16 cellular contexts compared by ENCODE assay signal in the genomic region with DNA sequence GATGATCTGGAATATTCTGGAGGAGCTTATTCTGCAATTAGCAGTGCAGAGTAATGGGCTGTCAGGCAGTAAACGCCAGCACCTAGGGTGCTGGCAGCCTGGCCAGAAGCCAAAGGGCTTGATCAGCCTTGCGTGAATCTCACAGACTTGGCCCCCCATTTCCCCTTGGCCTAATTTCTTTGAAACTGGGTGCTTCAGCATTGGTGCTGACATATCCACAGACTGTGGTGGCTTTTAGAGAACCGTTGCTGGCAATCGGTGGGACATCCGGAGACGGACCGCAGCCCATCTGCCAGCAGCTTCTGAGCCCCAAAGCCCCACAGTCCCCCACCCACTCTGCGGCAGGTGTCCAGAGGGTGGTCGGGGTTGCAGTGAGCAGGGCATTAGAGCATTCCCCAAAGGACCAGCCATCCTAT.
DNase-seq lines count a peak whose midpoint lies in the region; ATAC-seq and TF ChIP-seq lines count a peak whose summit lies in the region.
"Had no signal": no experiment of that assay in that cellular context is flagged by ENCODE, and none has a peak within 500 bp of the region (broad histone marks: within the 10 kb centered on the region; RNA-seq: fewer than 3 reads in every experiment).

No MANE protein-coding gene starts in this region.

- no peaks in the 10 kb centered on the region for H3K9me3 ChIP-seq in prostate gland
- H3K9me3 ChIP-seq in osteoblast (ENCODE audit: low read depth, low read length), result no peaks in the 10 kb centered on the region
- H3K9me3 ChIP-seq: tibial nerve had no signal

- no peaks in the 10 kb centered on the region for H4K20me1 ChIP-seq in osteoblast (ENCODE audit: insufficient read depth, low read length)

- H3K36me3 ChIP-seq in prostate gland (no peaks in the 10 kb centered on the region), osteoblast (ENCODE audit: insufficient read depth, low read length) (no peaks in the 10 kb centered on the region)

- H3K4me3 ChIP-seq in dorsolateral prefrontal cortex (peak overlapping the region in 34 of 59 donors; percentile 1 to 54 (median 27)), prostate gland (no peak overlapping the region), osteoblast (ENCODE audit: insufficient read depth, low read length) (no peak overlapping the region)
- H3K4me3 ChIP-seq: hepatocyte, tibial nerve had no signal

- ATAC-seq in foreskin keratinocyte, result no peak

- no peak for TF ChIP-seq CTCF in C4-2B (conservative IDR thresholded peaks at IDR 0.05)
- no peak for TF ChIP-seq CTCF in dorsolateral prefrontal cortex (IDR thresholded peaks at IDR 0.05 in 54 of 56, conservative IDR thresholded peaks at IDR 0.05 in 2 of 56; ENCODE audit: low read depth in 1 of 56, partially characterized antibody in 56 of 56)
- TF ChIP-seq CTCF in prostate gland (IDR thresholded peaks at IDR 0.05), result no peak
- no peak for TF ChIP-seq CTCF in osteoblast (IDR thresholded peaks at IDR 0.05; ENCODE audit: extremely low read depth, low read depth, low read length)
- no peak for TF ChIP-seq CTCF in foreskin keratinocyte (conservative IDR thresholded peaks at IDR 0.05)

- H2AFZ ChIP-seq in osteoblast (ENCODE audit: low read length), result no peak overlapping the region
- H2AFZ ChIP-seq: hepatocyte had no signal

- no peaks in the 10 kb centered on the region for H3K79me2 ChIP-seq in osteoblast (ENCODE audit: insufficient read depth, low read length)
- H3K79me2 ChIP-seq: hepatocyte had no signal

- WGBS in prostate gland, result 72% methylated on average over 9 of the region's 9 CpGs

- no peak overlapping the region for H3K4me2 ChIP-seq in osteoblast (ENCODE audit: insufficient read depth, low read length)
- H3K4me2 ChIP-seq: hepatocyte had no signal

- peaks cover 3% of the 10 kb centered on the region for H3K4me1 ChIP-seq in prostate gland (replicated peaks)
- H3K4me1 ChIP-seq in osteoblast (ENCODE audit: insufficient read depth, low read length), result no peaks in the 10 kb centered on the region
- no peaks in the 10 kb centered on the region for H3K4me1 ChIP-seq in foreskin keratinocyte

- TF ChIP-seq POLR2A in prostate gland (IDR thresholded peaks at IDR 0.05), result no peak

- intact Hi-C loops in dorsolateral prefrontal cortex (cut with DNase I), result loop anchor here (2.0 to 10.0 kb wide), 3 partner anchors 41 to 143 kb away; no protein-coding TSS in a partner anchor
- intact Hi-C loops in prostate gland (cut with DNase I), result no loop called here

- H3K27me3 ChIP-seq in dorsolateral prefrontal cortex (no peaks in the 10 kb centered on the region), prostate gland (replicated peaks; ENCODE audit: insufficient read depth) (no peaks in the 10 kb centered on the region), osteoblast (ENCODE audit: insufficient read depth, low read length) (no peaks in the 10 kb centered on the region), foreskin keratinocyte (no peaks in the 10 kb centered on the region)
- H3K27me3 ChIP-seq: hepatocyte, tibial nerve had no signal

- peak overlapping the region; percentile 75 for H3K27ac ChIP-seq in C4-2B
- H3K27ac ChIP-seq in dorsolateral prefrontal cortex, result peak overlapping the region; percentile 86 to 99 (median 96)
- peak overlapping the region; percentile 58 to 68 for H3K27ac ChIP-seq in prostate gland
- no peak overlapping the region for H3K27ac ChIP-seq in osteoblast (ENCODE audit: low read depth, low read length)
- no peak overlapping the region for H3K27ac ChIP-seq in foreskin keratinocyte
- H3K27ac ChIP-seq: hepatocyte had no signal

- DNase-seq in NCI-H1092 treated with DMSO at 0.1 percent for 48 hours (lab: John Stamatoyannopoulos, UW) (peak; percentile 48), dorsolateral prefrontal cortex (no peak), prostate gland (ENCODE audit: low spot score) (no peak), osteoblast (ENCODE audit: insufficient read length, low spot score, missing footprints) (no peak), HuH-7 (ENCODE audit: low spot score) (no peak), foreskin keratinocyte (no peak), middle frontal gyrus (ENCODE audit: extremely low spot score, low spot score) (no peak)
- DNase-seq: activated CD4-positive, alpha-beta T cell treated with anti-CD3 and anti-CD28 coated beads, Interleukin-2, amount 50 U/mL, for 1 hour; activated T-cell treated with anti-CD3 and anti-CD28 coated beads, Interleukin-2, amount 50 U/mL, for 1 hour; effector memory CD4-positive, alpha-beta T cell; NCI-H187; NCI-H748 treated with DMSO at 0.1 percent for 48 hours; stimulated activated CD4-positive, alpha-beta T cell treated with anti-CD3 and anti-CD28 coated beads, Interleukin-4, amount 100 ng/mL, for 1 hour had no signal

Comparison
In these comparisons a context has a peak if more than half of its experiments do, and no peak if none do; other contexts are left out.
1. H3K27ac ChIP-seq: peak in C4-2B (single experiment), dorsolateral prefrontal cortex (59 of 59) and prostate gland (2 of 2); none in osteoblast (single experiment) and foreskin keratinocyte (single experiment).
2. H3K4me3 ChIP-seq: peak in dorsolateral prefrontal cortex (34 of 59); none in prostate gland (0 of 2) and osteoblast (single experiment).